In genomic region chr5:116880150-116880549, GRCh38 we compare ENCODE assay signal across 19 cellular contexts.
DNase-seq lines count a peak whose midpoint lies in the region; ATAC-seq and TF ChIP-seq lines count a peak whose summit lies in the region.
"Had no signal": no experiment of that assay in that cellular context is flagged by ENCODE, and none has a peak within 500 bp of the region (broad histone marks: within the 10 kb centered on the region; RNA-seq: fewer than 3 reads in every experiment).

No MANE protein-coding gene starts in this region.

- BruUV-seq in MCF 10A (replicated peaks; lab: Mats Ljungman, UMichigan), result no TSS peak

- peak; percentile 60 for ATAC-seq in GM18868 (IDR thresholded peaks at IDR 0.05; ENCODE audit: unreplicated experiment)
- ATAC-seq in GM21529 (IDR thresholded peaks at IDR 0.05; ENCODE audit: unreplicated experiment), result peak; percentile 45
- peak; percentile 55 for ATAC-seq in HG03135 (IDR thresholded peaks at IDR 0.05; ENCODE audit: unreplicated experiment)
- ATAC-seq: activated T-cell treated with anti-CD3 and anti-CD28 coated beads, Interleukin-2, amount 50 U/mL, for 4 hours; stimulated activated effector memory CD8-positive, alpha-beta T cell treated with anti-CD3 and anti-CD28 coated beads, Interleukin-12 subunit alpha, Interleukin-12 subunit beta, amount 100 ng/mL, for 72 hours had no signal

- no peak for TF ChIP-seq CTCF in MCF 10A (IDR thresholded peaks at IDR 0.05; ENCODE audit: unreplicated experiment)

- peaks cover 6% of the 10 kb centered on the region for H3K4me1 Mint-ChIP-seq in MCF 10A (ENCODE audit: insufficient read depth, unreplicated experiment)
- no peaks in the 10 kb centered on the region for H3K4me1 Mint-ChIP-seq in activated T-helper 1 cell treated with anti-CD3 and anti-CD28 coated beads, Interleukin-12 subunit alpha, Interleukin-12 subunit beta, Interleukin-2, Interleukin-4 antibody, amounts not matched to agents 30 ng/mL and 10 ng/mL and 1 ng/mL, durations not matched to agents 14 hours and 24 hours and 36 hours (ENCODE audit: low read depth)
- H3K4me1 Mint-ChIP-seq: activated CD4-positive, alpha-beta T cell treated with anti-CD3 and anti-CD28 coated beads, Interleukin-2, amount 10 ng/mL, durations not matched to agents 24 days and 14 days; stimulated activated effector memory CD8-positive, alpha-beta T cell treated with anti-CD3 and anti-CD28 coated beads, Interleukin-12 subunit alpha, Interleukin-12 subunit beta, amount 100 ng/mL, for 72 hours had no signal

- CTCF ChIA-PET in MCF 10A (lab: Yijun Ruan, JAX), result no interaction called here

- intact Hi-C loops in MCF 10A (cut with micrococcal nuclease), result no loop called here
- intact Hi-C loops in activated T-helper 1 cell treated with anti-CD3 and anti-CD28 coated beads, Interleukin-12 subunit alpha, Interleukin-12 subunit beta, Interleukin-2, Interleukin-4 antibody, amounts not matched to agents 30 ng/mL and 10 ng/mL and 1 ng/mL, durations not matched to agents 14 hours and 24 hours and 36 hours (cut with micrococcal nuclease), result no loop called here

- no peak overlapping the region for H3K27ac Mint-ChIP-seq in MCF 10A (ENCODE audit: low read depth, unreplicated experiment)
- no peak overlapping the region for H3K27ac Mint-ChIP-seq in activated T-helper 1 cell treated with anti-CD3 and anti-CD28 coated beads, Interleukin-12 subunit alpha, Interleukin-12 subunit beta, Interleukin-2, Interleukin-4 antibody, amounts not matched to agents 30 ng/mL and 10 ng/mL and 1 ng/mL, durations not matched to agents 14 hours and 24 hours and 36 hours
- H3K27ac Mint-ChIP-seq: activated CD4-positive, alpha-beta T cell treated with anti-CD3 and anti-CD28 coated beads, Interleukin-2, amount 10 ng/mL, durations not matched to agents 24 days and 14 days; activated naive CD4-positive, alpha-beta T cell treated with anti-CD3 and anti-CD28 coated beads for 36 hours; stimulated activated effector memory CD8-positive, alpha-beta T cell treated with anti-CD3 and anti-CD28 coated beads, Interleukin-12 subunit alpha, Interleukin-12 subunit beta, amount 100 ng/mL, for 72 hours; T-helper 2 cell treated with Interferon-gamma antibody and Interleukin-4, amounts not matched to agents 5 μg/mL and 100 μg/mL, for 36 hours had no signal

- no peak overlapping the region for H3K4me3 Mint-ChIP-seq in MCF 10A (ENCODE audit: unreplicated experiment)
- H3K4me3 Mint-ChIP-seq in activated T-helper 1 cell treated with anti-CD3 and anti-CD28 coated beads, Interleukin-12 subunit alpha, Interleukin-12 subunit beta, Interleukin-2, Interleukin-4 antibody, amounts not matched to agents 30 ng/mL and 10 ng/mL and 1 ng/mL, durations not matched to agents 14 hours and 24 hours and 36 hours, result no peak overlapping the region
- H3K4me3 Mint-ChIP-seq: activated CD4-positive, alpha-beta T cell treated with anti-CD3 and anti-CD28 coated beads, Interleukin-2, amount 10 ng/mL, durations not matched to agents 24 days and 14 days; activated naive CD4-positive, alpha-beta T cell treated with anti-CD3 and anti-CD28 coated beads for 36 hours; activated T-cell treated with anti-CD3 and anti-CD28 coated beads, Interleukin-2, amount 50 U/mL, for 4 hours; stimulated activated effector memory CD8-positive, alpha-beta T cell treated with anti-CD3 and anti-CD28 coated beads, Interleukin-12 subunit alpha, Interleukin-12 subunit beta, amount 100 ng/mL, for 72 hours; T-helper 2 cell treated with Interferon-gamma antibody and Interleukin-4, amounts not matched to agents 5 μg/mL and 100 μg/mL, for 36 hours had no signal

- H3K9me3 Mint-ChIP-seq in MCF 10A (ENCODE audit: unreplicated experiment), result peaks cover 6% of the 10 kb centered on the region
- peaks cover 3% of the 10 kb centered on the region for H3K9me3 Mint-ChIP-seq in activated T-helper 1 cell treated with anti-CD3 and anti-CD28 coated beads, Interleukin-12 subunit alpha, Interleukin-12 subunit beta, Interleukin-2, Interleukin-4 antibody, amounts not matched to agents 30 ng/mL and 10 ng/mL and 1 ng/mL, durations not matched to agents 14 hours and 24 hours and 36 hours
- H3K9me3 Mint-ChIP-seq: activated naive CD4-positive, alpha-beta T cell treated with anti-CD3 and anti-CD28 coated beads for 36 hours; T-helper 2 cell treated with Interferon-gamma antibody and Interleukin-4, amounts not matched to agents 5 μg/mL and 100 μg/mL, for 36 hours had no signal

- no peaks in the 10 kb centered on the region for H3K36me3 Mint-ChIP-seq in MCF 10A (ENCODE audit: insufficient read depth, unreplicated experiment)
- no peaks in the 10 kb centered on the region for H3K36me3 Mint-ChIP-seq in activated T-helper 1 cell treated with anti-CD3 and anti-CD28 coated beads, Interleukin-12 subunit alpha, Interleukin-12 subunit beta, Interleukin-2, Interleukin-4 antibody, amounts not matched to agents 30 ng/mL and 10 ng/mL and 1 ng/mL, durations not matched to agents 14 hours and 24 hours and 36 hours (ENCODE audit: low read depth)
- H3K36me3 Mint-ChIP-seq: stimulated activated effector memory CD8-positive, alpha-beta T cell treated with anti-CD3 and anti-CD28 coated beads, Interleukin-12 subunit alpha, Interleukin-12 subunit beta, amount 100 ng/mL, for 72 hours had no signal

- POLR2A ChIA-PET in MCF 10A (lab: Yijun Ruan, JAX), result no interaction called here

- DNase-seq in activated T-cell treated with anti-CD3 and anti-CD28 coated beads, Interleukin-2, amount 50 U/mL, for 48 hours, result no peak
- DNase-seq in MCF 10A (ENCODE audit: unreplicated experiment) (no peak), NCI-H345 (lab: John Stamatoyannopoulos, UW) (no peak)
- no peak for DNase-seq in activated T-helper 1 cell treated with anti-CD3 and anti-CD28 coated beads, Interleukin-12 subunit alpha, Interleukin-12 subunit beta, Interleukin-2, Interleukin-4 antibody, amounts not matched to agents 30 ng/mL and 10 ng/mL and 1 ng/mL, durations not matched to agents 14 hours and 24 hours and 36 hours (ENCODE audit: low spot score)
- DNase-seq: activated CD4-positive, alpha-beta T cell treated with anti-CD3 and anti-CD28 coated beads, Interleukin-2, amount 10 ng/mL, durations not matched to agents 24 days and 14 days; activated naive CD4-positive, alpha-beta T cell treated with anti-CD3 and anti-CD28 coated beads for 36 hours; activated T-cell treated with anti-CD3 and anti-CD28 coated beads, Interleukin-2, amount 50 U/mL, for 4 hours; brain microvascular endothelial cell; Calu3; NCI-H2029 treated with DMSO at 0.1 percent for 48 hours; OCI-M1; spleen; stimulated activated CD4-positive, alpha-beta T cell treated with anti-CD3 and anti-CD28 coated beads, Interleukin-2, amount 100 ng/mL, for 48 hours; WERI-Rb-1 had no signal

- no peaks in the 10 kb centered on the region for H3K27me3 Mint-ChIP-seq in MCF 10A (ENCODE audit: insufficient read depth, unreplicated experiment)
- H3K27me3 Mint-ChIP-seq in activated T-helper 1 cell treated with anti-CD3 and anti-CD28 coated beads, Interleukin-12 subunit alpha, Interleukin-12 subunit beta, Interleukin-2, Interleukin-4 antibody, amounts not matched to agents 30 ng/mL and 10 ng/mL and 1 ng/mL, durations not matched to agents 14 hours and 24 hours and 36 hours (ENCODE audit: insufficient read depth), result no peaks in the 10 kb centered on the region
- H3K27me3 Mint-ChIP-seq: activated CD4-positive, alpha-beta T cell treated with anti-CD3 and anti-CD28 coated beads, Interleukin-2, amount 10 ng/mL, durations not matched to agents 24 days and 14 days had no signal
